In the genomic region with DNA sequence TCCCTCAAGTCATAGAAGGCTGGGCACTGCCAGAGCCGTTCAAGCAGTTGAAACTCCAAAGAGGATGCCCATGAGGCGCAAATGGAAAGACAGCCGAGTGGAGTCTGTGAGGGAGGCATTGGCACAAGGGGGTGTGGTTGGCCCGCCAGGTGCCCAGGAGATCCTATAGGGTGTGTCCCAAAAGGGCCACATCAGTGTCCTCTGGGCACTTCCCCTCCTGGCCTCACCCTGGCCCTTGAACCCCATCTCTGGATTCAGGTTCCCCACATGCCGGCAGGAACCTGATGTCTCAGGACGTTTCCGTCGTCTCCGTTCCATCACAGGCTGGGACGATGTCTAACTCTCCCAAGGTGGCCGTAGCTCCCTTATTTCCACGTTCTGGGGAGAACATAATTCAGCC, we compare ENCODE assay signal across 25 cellular contexts.
"Had no signal": no experiment of that assay in that cellular context is flagged by ENCODE, and none has a peak within 500 bp of the region (broad histone marks: within the 10 kb centered on the region; RNA-seq: fewer than 3 reads in every experiment).

No MANE protein-coding gene starts in this region.

- H3K4me3 ChIP-seq: colonic mucosa, esophagus squamous epithelium, lower lobe of right lung, smooth muscle cell, thoracic aorta, tibial nerve, upper lobe of left lung had no signal

- H3K27ac Mint-ChIP-seq: stimulated activated naive CD8-positive, alpha-beta T cell treated with anti-CD3 and anti-CD28 coated beads, Interleukin-15, Interleukin-2, amounts not matched to agents 100 ng/mL and 50 ng/mL, for 24 hours had no signal

- H3K9me3 Mint-ChIP-seq: immature natural killer cell; natural killer cell; stimulated activated naive CD8-positive, alpha-beta T cell treated with anti-CD3 and anti-CD28 coated beads, Interleukin-15, Interleukin-2, amounts not matched to agents 100 ng/mL and 50 ng/mL, for 24 hours had no signal

- H3K27me3 ChIP-seq: colonic mucosa, esophagus squamous epithelium, neutrophil, tibial nerve, upper lobe of left lung had no signal

- H3K27me3 Mint-ChIP-seq: progenitor cell of endocrine pancreas; stimulated activated naive CD8-positive, alpha-beta T cell treated with anti-CD3 and anti-CD28 coated beads, Interleukin-15, Interleukin-2, amounts not matched to agents 100 ng/mL and 50 ng/mL, for 24 hours had no signal

- H3K4me3 Mint-ChIP-seq: immature natural killer cell; natural killer cell; stimulated activated naive CD8-positive, alpha-beta T cell treated with anti-CD3 and anti-CD28 coated beads, Interleukin-15, Interleukin-2, amounts not matched to agents 100 ng/mL and 50 ng/mL, for 24 hours had no signal

- H3K4me1 ChIP-seq: colonic mucosa, esophagus squamous epithelium, lower lobe of right lung, parathyroid adenoma, tibial nerve, upper lobe of left lung had no signal

- DNase-seq: colonic mucosa; dermis blood vessel endothelial cell; effector memory CD4-positive, alpha-beta T cell; esophagus squamous epithelium; foreskin melanocyte; glutamatergic neuron; hypothalamus; immature natural killer cell; islet precursor cell; left ventricle myocardium superior; lower lobe of right lung; natural killer cell; stimulated activated CD4-positive, alpha-beta T cell treated with anti-CD3 and anti-CD28 coated beads, Interleukin-12 subunit alpha, Interleukin-12 subunit beta, amount 100 ng/mL, for 4 hours; stimulated activated CD4-positive, alpha-beta T cell treated with anti-CD3 and anti-CD28 coated beads, Interleukin-1b, Interleukin-23, amount 100 ng/mL, for 48 hours; stimulated activated CD4-positive, alpha-beta T cell treated with anti-CD3 and anti-CD28 coated beads, Interleukin-4, amount 100 ng/mL, for 1 hour; stimulated activated CD8-positive, alpha-beta memory T cell treated with anti-CD3 and anti-CD28 coated beads, Interleukin-4, amount 100 ng/mL, for 48 hours; upper lobe of left lung had no signal

- ATAC-seq: left ventricle myocardium superior, lower lobe of right lung, natural killer cell, sciatic nerve had no signal

- H3K9me3 ChIP-seq: colonic mucosa, esophagus squamous epithelium, lower lobe of right lung, neutrophil, thoracic aorta, tibial nerve, upper lobe of left lung had no signal

- H3K27ac ChIP-seq: colonic mucosa, esophagus squamous epithelium, lower lobe of right lung, neutrophil, parathyroid adenoma, thoracic aorta, tibial nerve, upper lobe of left lung had no signal
